9 cellular contexts compared by ENCODE assay signal in genomic region chr10:7410306-7410799, GRCh38. TPM values are rescaled to one million over a fixed set of nuclear protein-coding genes. Genes with fewer than 3 reads are reported as not detected.
DNase-seq lines count a peak whose midpoint lies in the region; ATAC-seq and TF ChIP-seq lines count a peak whose summit lies in the region.
"Had no signal": no experiment of that assay in that cellular context is flagged by ENCODE, and none has a peak within 500 bp of the region (broad histone marks: within the 10 kb centered on the region; RNA-seq: fewer than 3 reads in every experiment).

No MANE protein-coding gene starts in this region.

- H3K4me3 ChIP-seq in Karpas-422 (ENCODE audit: low read length) (peak overlapping the region; percentile 81), cardiac muscle cell (peak overlapping the region; percentile 95), rectal smooth muscle tissue (ENCODE audit: low read length) (peak overlapping the region; percentile 80)

- H3K27ac ChIP-seq in Karpas-422 (ENCODE audit: low read length) (peak overlapping the region; percentile 91), cardiac muscle cell (no peak overlapping the region), rectal smooth muscle tissue (ENCODE audit: low read depth, low read length) (peak overlapping the region; percentile 7)

- peaks cover 33% of the 10 kb centered on the region for H3K4me1 ChIP-seq in Karpas-422 (ENCODE audit: low read length)
- H3K4me1 ChIP-seq in cardiac muscle cell (ENCODE audit: low read depth) = peaks cover 16% of the 10 kb centered on the region
- peaks cover 8% of the 10 kb centered on the region for H3K4me1 ChIP-seq in rectal smooth muscle tissue (ENCODE audit: control insufficient read depth, insufficient read depth, low read length)

- H2AFZ ChIP-seq in Karpas-422 (ENCODE audit: low read length) = no peak overlapping the region

- H3K36me3 ChIP-seq in Karpas-422 (ENCODE audit: insufficient read depth, low read length) (peaks cover 7% of the 10 kb centered on the region; the same call in 1 of the 2 replicates), cardiac muscle cell (no peaks in the 10 kb centered on the region), rectal smooth muscle tissue (ENCODE audit: control insufficient read depth, insufficient read depth, low read length) (no peaks in the 10 kb centered on the region)

- TF ChIP-seq CTCF in cardiac muscle cell (IDR thresholded peaks at IDR 0.05; ENCODE audit: low read depth, low read length) = no peak

- no peaks in the 10 kb centered on the region for H3K27me3 ChIP-seq in Karpas-422 (ENCODE audit: low read length)
- H3K27me3 ChIP-seq in cardiac muscle cell = peaks cover 68% of the 10 kb centered on the region
- H3K27me3 ChIP-seq in rectal smooth muscle tissue (ENCODE audit: control insufficient read depth, insufficient read depth, low read length) = peaks cover 14% of the 10 kb centered on the region

- H3K9me2 ChIP-seq in Karpas-422 (replicated peaks; ENCODE audit: insufficient read depth, low read length) = no peaks in the 10 kb centered on the region

- H3K9ac ChIP-seq in Karpas-422 (ENCODE audit: low read length) = peak overlapping the region; percentile 99
- H3K9ac ChIP-seq in rectal smooth muscle tissue (ENCODE audit: low read length) = no peak overlapping the region

- H4K20me1 ChIP-seq in Karpas-422 (ENCODE audit: insufficient read depth, low read depth, low read length) = peaks cover 26% of the 10 kb centered on the region

- no peaks in the 10 kb centered on the region for H3K9me3 ChIP-seq in Karpas-422 (ENCODE audit: low read length)
- H3K9me3 ChIP-seq in cardiac muscle cell (ENCODE audit: low read depth) = no peaks in the 10 kb centered on the region

- H3K4me2 ChIP-seq in Karpas-422 (ENCODE audit: low read depth, low read length, poor library complexity, severe bottlenecking) = peak overlapping the region; percentile 74

- ATAC-seq in HG03095 (IDR thresholded peaks at IDR 0.05; ENCODE audit: unreplicated experiment) = no peak
- ATAC-seq: HCT116 had no signal

- H3K79me2 ChIP-seq in Karpas-422 (ENCODE audit: low read length) = peaks cover 59% of the 10 kb centered on the region

- peak; percentile 58 for DNase-seq in CD1c-positive myeloid dendritic cell (ENCODE audit: extremely low spot score)
- DNase-seq in Karpas-422 = peak; percentile 75
- DNase-seq in activated effector memory CD4-positive, alpha-beta T cell treated with Interleukin-2 at 50 U/mL for 16 hours = peak; percentile 16
- DNase-seq in cardiac muscle cell (ENCODE audit: low read depth in 1 of 2, low spot score in 1 of 2) = peak; percentile 9 to 67
- no peak for DNase-seq in NCI-H187 (lab: John Stamatoyannopoulos, UW)
- DNase-seq in EL = no peak

RNA-seq across cellular contexts. Expression of gene SFMBT2, which starts 0.5 kb away (rescaled TPM):
- total RNA-seq in Karpas-422 (2014; rRNA removed; shearing (Covaris generic); ENCODE audit: low replicate concordance) = 28.8 and 41.5 TPM in 2 replicates
- total RNA-seq in cardiac muscle cell = 4.4 and 5.9 TPM in 2 replicates
- polyA plus RNA-seq in cardiac muscle cell = 2.4 and 4.3 TPM in 2 replicates

Comparison
In these comparisons a context has a peak if more than half of its experiments do, and no peak if none do; other contexts are left out.
1. DNase-seq: peak in CD1c-positive myeloid dendritic cell (single experiment), Karpas-422 (single experiment), activated effector memory CD4-positive, alpha-beta T cell treated with Interleukin-2 at 50 U/mL for 16 hours (single experiment) and cardiac muscle cell (2 of 2); none in NCI-H187 (0 of 2) and EL (single experiment).
2. Peak in every context shown above with its lines, with median percentiles within 50 percentile points of each other: H3K4me3 ChIP-seq.